1 cellular context compared by ENCODE assay signal in the genomic region with DNA sequence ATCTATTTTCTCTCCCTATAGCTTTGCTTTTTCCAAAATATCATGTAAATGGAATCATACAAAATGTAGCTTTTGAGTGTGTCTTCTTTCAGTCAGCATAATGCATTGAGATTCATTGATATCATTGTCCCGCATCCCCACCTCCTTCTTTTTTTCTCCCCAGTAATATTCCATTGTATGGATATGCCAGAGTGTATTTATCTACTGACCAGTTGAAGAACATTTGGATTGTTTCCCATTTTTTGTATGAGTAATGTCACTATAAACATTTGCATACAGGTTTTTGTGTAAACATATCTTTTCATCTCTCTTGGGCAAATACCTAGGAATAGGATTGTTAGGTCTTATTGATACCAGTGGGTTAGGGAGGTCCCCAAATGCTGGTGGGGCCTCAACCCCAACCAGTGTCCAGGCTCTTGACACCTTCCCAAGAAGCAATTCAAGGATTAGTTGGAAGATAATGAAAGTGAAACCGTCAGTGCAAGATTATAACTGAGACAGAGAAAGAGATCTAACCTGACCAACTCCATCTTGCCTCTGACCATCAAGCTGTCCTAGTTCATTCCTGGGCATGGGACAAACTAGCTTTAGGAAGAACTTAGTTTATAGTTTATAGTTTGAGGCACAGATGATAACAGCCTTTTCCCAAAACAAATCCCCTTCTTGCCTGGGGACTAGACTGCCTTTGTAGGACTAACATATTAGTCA.
TF ChIP-seq lines count a peak whose summit lies in the region.

No MANE protein-coding gene starts in this region.

TF ChIP-seq in HEK293, 187 proteins besides CTCF, POLR2A, EP300 and RAD21 (continued from another document):
- TF ChIP-seq PRDM6 (tag by site-specific recombination; IDR thresholded peaks at IDR 0.05) (no peak), ZNF530 (tag by site-specific recombination; IDR thresholded peaks at IDR 0.05; ENCODE audit: low read depth) (no peak), ZEB2 (tag by site-specific recombination; IDR thresholded peaks at IDR 0.05) (no peak), ZNF274 (IDR thresholded peaks at IDR 0.05; ENCODE audit: low read length) (no peak), ZNF274 (tag by site-specific recombination; IDR thresholded peaks at IDR 0.05; ENCODE audit: borderline replicate concordance) (no peak), ZNF548 (tag by site-specific recombination; IDR thresholded peaks at IDR 0.05) (no peak)
